11 cellular contexts compared by ENCODE assay signal in the genomic region with DNA sequence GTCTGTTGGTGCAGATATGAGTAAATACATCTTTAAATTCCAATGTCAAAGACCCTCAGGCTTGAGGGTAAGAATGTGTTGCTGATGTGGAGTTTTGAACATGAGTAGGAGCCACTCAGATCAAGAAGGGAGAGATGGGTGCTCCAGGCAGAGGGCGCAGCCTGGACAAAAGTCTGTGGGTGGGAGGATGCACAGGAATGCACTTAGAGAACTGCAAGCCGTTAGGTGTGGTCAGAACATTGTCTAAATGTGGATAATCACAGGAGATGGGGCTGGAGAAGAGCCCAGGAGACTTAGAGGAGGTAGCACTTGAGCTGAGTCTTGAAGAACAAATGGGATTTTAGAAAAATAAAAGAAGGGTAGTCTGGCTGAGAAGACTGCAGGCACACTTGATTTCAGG.
"Had no signal": no experiment of that assay in that cellular context is flagged by ENCODE, and none has a peak within 500 bp of the region (broad histone marks: within the 10 kb centered on the region; RNA-seq: fewer than 3 reads in every experiment).

No MANE protein-coding gene starts in this region.

- H3K27ac Mint-ChIP-seq: GM23338, H9, HFFc6 had no signal

- H3K9ac ChIP-seq: GM23248 had no signal

- H2AFZ ChIP-seq: GM23248, GM23338 had no signal

- H3K36me3 ChIP-seq: HAP-1 had no signal

- H3K9me3 Mint-ChIP-seq: GM23338, H9, HFFc6 had no signal

- DNase-seq: GM23248, GOT3, H7, H9, HCEC 1CT, HFFc6 had no signal

- FAIRE-seq: H1, H54 had no signal

- H3K4me1 ChIP-seq: HAP-1 had no signal

- H3K4me2 ChIP-seq: GM23338 had no signal

- H3K4me3 Mint-ChIP-seq: GM23338, H9, HFFc6 had no signal

- H3K4me1 Mint-ChIP-seq: GM23338, H9 had no signal

- H3K4me3 ChIP-seq: GM23248, GM23338, HAP-1 had no signal

- ATAC-seq: GM23338, HCT116 had no signal

- H3K27ac ChIP-seq: GM23248 had no signal

- H3K9me3 ChIP-seq: HAP-1 had no signal
